Comparison of ENCODE assay signal across 15 cellular contexts in genomic region chr2:215241791-215242305, GRCh38.
"Had no signal": no experiment of that assay in that cellular context is flagged by ENCODE, and none has a peak within 500 bp of the region (broad histone marks: within the 10 kb centered on the region; RNA-seq: fewer than 3 reads in every experiment).

No MANE protein-coding gene starts in this region.

- H3K9me3 ChIP-seq: gastrocnemius medialis, prostate gland, spleen, thoracic aorta, upper lobe of right lung had no signal

- H3K27me3 ChIP-seq: gastrocnemius medialis, spleen, upper lobe of right lung had no signal

- H3K27ac ChIP-seq: gastrocnemius medialis, prostate gland, spleen, thoracic aorta, upper lobe of right lung had no signal

- DNase-seq: activated CD4-positive, alpha-beta memory T cell treated with anti-CD3 and anti-CD28 coated beads, Interleukin-2, amount 10 ng/mL, durations not matched to agents 7 days and 5 days; activated CD4-positive, alpha-beta T cell treated with anti-CD3 and anti-CD28 coated beads for 4 hours; activated naive CD4-positive, alpha-beta T cell treated with anti-CD3 and anti-CD28 coated beads, Interleukin-2, amount 10 ng/mL, durations not matched to agents 7 days and 5 days; activated T-cell treated with anti-CD3 and anti-CD28 coated beads, Interleukin-2, amount 50 U/mL, for 24 hours; central memory CD4-positive, alpha-beta T cell; effector memory CD4-positive, alpha-beta T cell; gastrocnemius medialis; islet precursor cell; left ventricle myocardium superior; mesenchymal stem cell; spleen; T-helper 2 cell; upper lobe of right lung had no signal

- H3K4me1 ChIP-seq: gastrocnemius medialis, prostate gland, spleen, upper lobe of right lung had no signal

- H3K4me3 ChIP-seq: gastrocnemius medialis, prostate gland, spleen, thoracic aorta, upper lobe of right lung had no signal

- H3K36me3 ChIP-seq: gastrocnemius medialis, prostate gland, spleen, thoracic aorta, upper lobe of right lung had no signal
